ENCODE assay signal across 25 cellular contexts in the genomic region with DNA sequence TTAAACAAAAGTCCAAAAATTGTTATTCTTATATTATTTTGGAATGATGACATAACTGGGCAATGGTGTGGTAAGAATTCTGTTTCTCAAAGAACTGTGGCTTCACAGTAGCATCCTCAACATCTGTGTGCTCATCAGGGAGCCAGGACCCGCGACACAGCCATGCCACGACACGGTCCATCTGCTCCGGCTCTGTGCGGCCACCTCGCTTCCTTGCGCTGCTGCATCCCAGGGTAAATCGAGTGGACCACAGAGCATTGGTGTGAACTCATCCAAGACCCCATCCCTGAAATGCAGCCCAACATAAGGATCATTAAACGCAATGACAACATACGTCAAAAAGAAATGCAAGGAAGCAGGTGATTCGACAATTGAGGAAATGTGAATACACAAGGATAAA.
"Had no signal": no experiment of that assay in that cellular context is flagged by ENCODE, and none has a peak within 500 bp of the region (broad histone marks: within the 10 kb centered on the region; RNA-seq: fewer than 3 reads in every experiment).

No MANE protein-coding gene starts in this region.

- H3K36me3 Mint-ChIP-seq: natural killer cell; neural progenitor cell; stimulated activated memory B cell treated with anti-CD40 and anti-IgM and Interleukin-4, amounts not matched to agents 10 μg/mL and 1 μg/mL and 100 μg/mL, for 72 hours had no signal

- H3K4me3 Mint-ChIP-seq: natural killer cell; nephron; neural progenitor cell; stimulated activated memory B cell treated with anti-CD40 and anti-IgM and Interleukin-4, amounts not matched to agents 10 μg/mL and 1 μg/mL and 100 μg/mL, for 72 hours; stimulated activated naive CD8-positive, alpha-beta T cell treated with anti-CD3 and anti-CD28 coated beads, Interleukin-15, amount 100 ng/mL, for 72 hours; type B pancreatic cell had no signal

- H3K27me3 Mint-ChIP-seq: stimulated activated memory B cell treated with anti-CD40 and anti-IgM and Interleukin-4, amounts not matched to agents 10 μg/mL and 1 μg/mL and 100 μg/mL, for 72 hours; stimulated activated naive CD8-positive, alpha-beta T cell treated with anti-CD3 and anti-CD28 coated beads, Interleukin-15, amount 100 ng/mL, for 72 hours; type B pancreatic cell had no signal

- H3K9me3 Mint-ChIP-seq: natural killer cell; nephron; neural progenitor cell; stimulated activated memory B cell treated with anti-CD40 and anti-IgM and Interleukin-4, amounts not matched to agents 10 μg/mL and 1 μg/mL and 100 μg/mL, for 72 hours; stimulated activated naive CD8-positive, alpha-beta T cell treated with anti-CD3 and anti-CD28 coated beads, Interleukin-15, amount 100 ng/mL, for 72 hours; type B pancreatic cell had no signal

- H3K27ac Mint-ChIP-seq: natural killer cell; nephron; neural progenitor cell; progenitor cell of endocrine pancreas; stimulated activated naive CD8-positive, alpha-beta T cell treated with anti-CD3 and anti-CD28 coated beads, Interleukin-15, amount 100 ng/mL, for 72 hours; type B pancreatic cell had no signal

- DNase-seq: natural killer cell; occipital lobe; ovary; psoas muscle; right cardiac atrium; right lobe of liver; sigmoid colon; small intestine; stimulated activated CD4-positive, alpha-beta T cell treated with anti-CD3 and anti-CD28 coated beads, Interleukin-15, amount 100 ng/mL, for 24 hours; stimulated activated CD4-positive, alpha-beta T cell treated with anti-CD3 and anti-CD28 coated beads, Interleukin-2, amount 100 ng/mL, for 24 hours; stimulated activated CD4-positive, alpha-beta T cell treated with anti-CD3 and anti-CD28 coated beads, Interleukin-2, amount 100 ng/mL, for 48 hours; stimulated activated CD4-positive, alpha-beta T cell treated with anti-CD3 and anti-CD28 coated beads, Interleukin-4, amount 100 ng/mL, for 24 hours; stimulated activated naive CD4-positive, alpha-beta T cell; stimulated activated naive CD8-positive, alpha-beta T cell treated with anti-CD3 and anti-CD28 coated beads, Interleukin-15, amount 100 ng/mL, for 72 hours; stimulated activated naive CD8-positive, alpha-beta T cell treated with anti-CD3 and anti-CD28 coated beads, Interleukin-15, Interleukin-2, amounts not matched to agents 100 U/mL and 50 U/mL, for 24 hours; substantia nigra; testis; transverse colon; upper lobe of right lung; uterus had no signal

- H3K4me1 Mint-ChIP-seq: nephron had no signal
